ENCODE assay signal across 2 cellular contexts in genomic region chr1:50704126-50704525, GRCh38.
TF ChIP-seq lines count a peak whose summit lies in the region.

No MANE protein-coding gene starts in this region.

TF ChIP-seq in endothelial cell of umbilical vein, 7 proteins besides CTCF, POLR2A, EP300 and RAD21:
- TF ChIP-seq MYC (IDR thresholded peaks at IDR 0.05; ENCODE audit: low read depth, low read length) (no peak), JUN (IDR thresholded peaks at IDR 0.05; ENCODE audit: borderline replicate concordance, insufficient read depth, insufficient read length, low read depth) (no peak), GATA2 (IDR thresholded peaks at IDR 0.05; ENCODE audit: insufficient read depth, insufficient read length, low read depth, low read length) (no peak), EZH2 (IDR thresholded peaks at IDR 0.05; ENCODE audit: borderline replicate concordance, low read depth, low read length, severe bottlenecking) (no peak), FOS (IDR thresholded peaks at IDR 0.05; ENCODE audit: borderline replicate concordance, insufficient read depth, low read length) (no peak), POLR2AphosphoS5 (IDR thresholded peaks at IDR 0.05; ENCODE audit: insufficient read depth, low read depth, low read length) (no peak), MAX (IDR thresholded peaks at IDR 0.05; ENCODE audit: insufficient read depth, insufficient read length) (no peak)

TF ChIP-seq in neural cell, 6 proteins besides CTCF, POLR2A, EP300 and RAD21:
- TF ChIP-seq SMC3 (conservative IDR thresholded peaks at IDR 0.05; ENCODE audit: poor library complexity) (peak; percentile 85), REST (IDR thresholded peaks at IDR 0.05; ENCODE audit: borderline replicate concordance) (no peak)
